ENCODE assay signal across 8 cellular contexts in genomic region chrX:132025085-132025484, GRCh38. TPM values are rescaled to one million over a fixed set of nuclear protein-coding genes. Genes with fewer than 3 reads are reported as not detected.
DNase-seq lines count a peak whose midpoint lies in the region; ATAC-seq and TF ChIP-seq lines count a peak whose summit lies in the region.

No MANE protein-coding gene starts in this region.

- peak overlapping the region; percentile 73 to 89 (median 87) for H3K4me3 Mint-ChIP-seq in T-cell

- TF ChIP-seq POLR2A in uterus (IDR thresholded peaks at IDR 0.05), result no peak

- H3K4me3 ChIP-seq in iPS-18a (ENCODE audit: low read length) (peak overlapping the region; percentile 75), uterus (peak overlapping the region; percentile 57 to 68)

- H3K9ac ChIP-seq in iPS-18a (ENCODE audit: low read length), result peak overlapping the region; percentile 57

- H3K9me3 ChIP-seq in iPS-18a (ENCODE audit: control insufficient read depth, low read depth, low read length), result peaks cover 9% of the 10 kb centered on the region
- H3K9me3 ChIP-seq in uterus, result no peaks in the 10 kb centered on the region

- peak overlapping the region in 1 of 2 donors; percentile 5 for H3K27ac Mint-ChIP-seq in T-cell

- H3K36me3 Mint-ChIP-seq in T-cell, result peaks cover 17% of the 10 kb centered on the region

- TF ChIP-seq CTCF in uterus (IDR thresholded peaks at IDR 0.05), result no peak

- no peaks in the 10 kb centered on the region for H3K9me3 Mint-ChIP-seq in T-cell

- POLR2A ChIA-PET in T-cell (lab: Charles Lee), result interaction anchor here in 1 of 2 donors (0.7 kb wide), 1 partner anchor 52 kb away, joined by 4 read pairs; no protein-coding TSS in a partner anchor

- intact Hi-C loops in uterus (cut with DNase I; ENCODE audit: low total_unique reads), result no loop called here

- H3K4me1 Mint-ChIP-seq in T-cell, result peaks cover 52 to 54% (median 53%) of the 10 kb centered on the region in 3 donors

- H3K27me3 Mint-ChIP-seq in T-cell, result peaks cover 0 to 24% of the 10 kb centered on the region in 2 donors

- CTCF ChIA-PET in T-cell (lab: Charles Lee), result interaction anchor here in 1 of 2 donors (0.9 to 1.4 kb wide), 3 partner anchors 8 to 196 kb away, joined by 4 to 7 read pairs (median 4); no protein-coding TSS in a partner anchor

- no peaks in the 10 kb centered on the region for H3K36me3 ChIP-seq in iPS-18a (ENCODE audit: control insufficient read depth, low read depth, low read length)
- H3K36me3 ChIP-seq in uterus, result no peaks in the 10 kb centered on the region

- H3K27ac ChIP-seq in iPS-18a (ENCODE audit: low read length) (no peak overlapping the region), uterus (peak overlapping the region in 1 of 2 donors; percentile 83)

- DNase-seq in stimulated activated CD4-positive, alpha-beta T cell treated with anti-CD3 and anti-CD28 coated beads, Interleukin-4, amount 100 ng/mL, for 1 hour, result peak; percentile 2
- no peak for DNase-seq in stimulated activated CD4-positive, alpha-beta T cell treated with anti-CD3 and anti-CD28 coated beads, Interleukin-2, amount 100 ng/mL, for 48 hours
- DNase-seq in T-cell (peak in 1 of 34 experiments; percentile 2), uterus (no peak), HuH-7 (ENCODE audit: low spot score) (no peak), DMS53 treated with DMSO at 0.1 percent for 48 hours (lab: John Stamatoyannopoulos, UW; ENCODE audit: unreplicated experiment) (no peak)

- H3K27me3 ChIP-seq in iPS-18a (ENCODE audit: control insufficient read depth, insufficient read depth, low read length) (no peaks in the 10 kb centered on the region), uterus (no peaks in the 10 kb centered on the region)

- no peak for ATAC-seq in T-cell (replicated peaks in 1 of 4)
- ATAC-seq in GM21515 (IDR thresholded peaks at IDR 0.05; ENCODE audit: unreplicated experiment), result no peak

- H3K4me1 ChIP-seq in iPS-18a (ENCODE audit: control insufficient read depth, low read depth, low read length) (peaks cover 12% of the 10 kb centered on the region), uterus (no peaks in the 10 kb centered on the region)

RNA-seq across cellular contexts. Expression of gene STK26, which starts 2.0 kb away (rescaled TPM):
- 10 to 100 TPM; 28.5 to 38.1 (median 34.4) TPM for total RNA-seq in T-cell
- total RNA-seq in uterus, result 100 to 1,000 TPM in 2 of 4 donors, 10 to 100 TPM in 2; 65.9 to 137 (median 111) TPM
